In genomic region chr7:67608806-67609205, GRCh38 we compare ENCODE assay signal across 28 cellular contexts.
"Had no signal": no experiment of that assay in that cellular context is flagged by ENCODE, and none has a peak within 500 bp of the region (broad histone marks: within the 10 kb centered on the region; RNA-seq: fewer than 3 reads in every experiment).

No MANE protein-coding gene starts in this region.

- H3K4me1 Mint-ChIP-seq: activated naive CD8-positive, alpha-beta T cell treated with anti-CD3 and anti-CD28 coated beads for 36 hours had no signal

- H3K27ac ChIP-seq: adrenal gland, body of pancreas, colonic mucosa, hepatocyte, left ventricle myocardium inferior, tibial nerve had no signal

- H3K27me3 Mint-ChIP-seq: activated naive CD8-positive, alpha-beta T cell treated with anti-CD3 and anti-CD28 coated beads for 36 hours; natural killer cell treated with Interleukin-12 subunit alpha and Interleukin-12 subunit beta and Interleukin-15 and Interleukin-18, amount 100 ng/mL, for 72 hours had no signal

- FAIRE-seq: frontal cortex had no signal

- ATAC-seq: body of pancreas; mucosa of descending colon; natural killer cell treated with Interleukin-12 subunit alpha and Interleukin-12 subunit beta and Interleukin-15 and Interleukin-18, amount 100 ng/mL, for 72 hours; right cardiac atrium had no signal

- H3K27ac Mint-ChIP-seq: activated naive CD4-positive, alpha-beta T cell treated with anti-CD3 and anti-CD28 coated beads for 36 hours; activated naive CD8-positive, alpha-beta T cell treated with anti-CD3 and anti-CD28 coated beads for 36 hours; activated T-helper 1 cell treated with anti-CD3 and anti-CD28 coated beads, Interleukin-12 subunit alpha, Interleukin-12 subunit beta, Interleukin-2, Interleukin-4 antibody, amounts not matched to agents 30 ng/mL and 10 ng/mL and 1 ng/mL, durations not matched to agents 14 hours and 24 hours and 36 hours; natural killer cell treated with Interleukin-12 subunit alpha and Interleukin-12 subunit beta and Interleukin-15 and Interleukin-18, amount 100 ng/mL, for 72 hours had no signal

- H3K9me3 ChIP-seq: adrenal gland, colonic mucosa had no signal

- H3K36me3 Mint-ChIP-seq: activated naive CD8-positive, alpha-beta T cell treated with anti-CD3 and anti-CD28 coated beads for 36 hours; natural killer cell treated with Interleukin-12 subunit alpha and Interleukin-12 subunit beta and Interleukin-15 and Interleukin-18, amount 100 ng/mL, for 72 hours had no signal

- H2AFZ ChIP-seq: hepatocyte had no signal

- H3K4me3 ChIP-seq: adrenal gland, body of pancreas, colonic mucosa, hepatocyte, left ventricle myocardium inferior, lung, mucosa of descending colon, tibial nerve had no signal

- H3K27me3 ChIP-seq: adrenal gland, body of pancreas, colonic mucosa, hepatocyte, tibial nerve had no signal

- H3K4me3 Mint-ChIP-seq: activated naive CD4-positive, alpha-beta T cell treated with anti-CD3 and anti-CD28 coated beads for 36 hours; activated naive CD8-positive, alpha-beta T cell treated with anti-CD3 and anti-CD28 coated beads for 36 hours; activated T-helper 1 cell treated with anti-CD3 and anti-CD28 coated beads, Interleukin-12 subunit alpha, Interleukin-12 subunit beta, Interleukin-2, Interleukin-4 antibody, amounts not matched to agents 30 ng/mL and 10 ng/mL and 1 ng/mL, durations not matched to agents 14 hours and 24 hours and 36 hours; natural killer cell treated with Interleukin-12 subunit alpha and Interleukin-12 subunit beta and Interleukin-15 and Interleukin-18, amount 100 ng/mL, for 72 hours had no signal

- H3K4me2 ChIP-seq: hepatocyte had no signal

- H3K4me1 ChIP-seq: adrenal gland, body of pancreas, colonic mucosa, left ventricle myocardium inferior, tibial nerve had no signal

- H3K36me3 ChIP-seq: adrenal gland, colonic mucosa, left ventricle myocardium inferior, tibial nerve had no signal

- DNase-seq: activated CD4-positive, alpha-beta T cell treated with anti-CD3 and anti-CD28 coated beads for 48 hours; activated CD4-positive, alpha-beta T cell treated with anti-CD3 and anti-CD28 coated beads, Interleukin-2, amount 50 U/mL, for 48 hours; activated CD8-positive, alpha-beta memory T cell treated with anti-CD3 and anti-CD28 coated beads for 24 hours; activated effector memory CD4-positive, alpha-beta T cell treated with anti-CD3 and anti-CD28 coated beads, Interleukin-2, amount 50 U/mL, for 16 hours; activated naive CD4-positive, alpha-beta T cell treated with anti-CD3 and anti-CD28 coated beads for 36 hours; activated naive CD8-positive, alpha-beta T cell treated with anti-CD3 and anti-CD28 coated beads for 36 hours; adrenal gland; aorta; body of pancreas; cerebellar nuclear complex; colonic mucosa; effector CD8-positive, alpha-beta T cell; glutamatergic neuron; islet precursor cell; left ventricle myocardium inferior; mesendoderm; mucosa of descending colon; nucleus accumbens; right cardiac atrium; stimulated activated CD4-positive, alpha-beta T cell treated with anti-CD3 and anti-CD28 coated beads, Interleukin-15, amount 100 ng/mL, for 24 hours; stimulated activated CD4-positive, alpha-beta T cell treated with anti-CD3 and anti-CD28 coated beads, Interleukin-2, amount 100 ng/mL, for 24 hours; stimulated activated naive CD4-positive, alpha-beta T cell had no signal

- H3K79me2 ChIP-seq: hepatocyte had no signal
